9 cellular contexts compared by ENCODE assay signal in the genomic region with DNA sequence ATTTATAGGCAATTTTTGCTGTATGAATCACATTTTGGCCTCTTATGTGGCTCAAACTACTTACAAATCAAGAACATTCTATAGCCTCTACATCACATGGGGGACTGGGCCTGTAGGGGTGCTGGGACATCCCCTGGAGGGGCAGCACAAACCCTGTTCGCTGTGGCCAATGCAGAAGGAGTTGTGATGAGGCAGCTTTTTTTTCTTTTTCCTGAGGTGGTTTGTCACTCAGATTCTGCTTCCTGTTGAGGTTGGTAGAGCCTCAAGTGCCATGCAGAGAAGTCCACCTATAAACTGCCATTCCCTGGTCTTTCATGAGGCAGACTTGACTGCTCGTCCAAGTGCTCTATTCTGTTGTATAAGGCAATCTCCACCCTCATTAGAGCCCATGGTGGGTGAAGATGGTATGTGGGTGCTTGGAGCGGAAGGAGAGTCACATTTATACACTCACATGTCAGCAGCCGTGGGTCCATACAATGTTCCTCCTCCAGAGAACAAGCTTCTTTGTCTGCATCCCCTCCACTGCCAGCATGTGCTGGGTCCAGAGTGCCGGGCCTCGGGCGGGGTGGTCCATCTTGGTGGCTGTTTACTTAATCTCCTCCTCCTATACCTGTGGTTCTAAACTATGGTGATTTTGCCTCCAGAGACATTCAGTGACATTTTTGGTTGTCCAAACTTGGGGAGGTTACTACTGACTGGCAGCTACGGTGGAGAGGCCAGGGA.
DNase-seq lines count a peak whose midpoint lies in the region; ATAC-seq and TF ChIP-seq lines count a peak whose summit lies in the region.
"Had no signal": no experiment of that assay in that cellular context is flagged by ENCODE, and none has a peak within 500 bp of the region (broad histone marks: within the 10 kb centered on the region; RNA-seq: fewer than 3 reads in every experiment).

No MANE protein-coding gene starts in this region.

- no CpG with 5 or more reads among the region's 8 CpGs for WGBS in neuronal stem cell (ENCODE audit: extremely low coverage in 2 of 2, insufficient read length in 2 of 2, insufficient replicate concordance in 1 of 2), 2 donors
- 85 to 96% methylated on average over 1 to 8 of the region's 8 CpGs for WGBS in endodermal cell (ENCODE audit: insufficient coverage in 1 of 2, insufficient read length in 1 of 2), 2 experiments

- H3K79me2 ChIP-seq in PC-3 (ENCODE audit: low read length): no peaks in the 10 kb centered on the region

- H3K4me2 ChIP-seq in PC-3 (ENCODE audit: low read length): no peak overlapping the region
- H3K4me2 ChIP-seq in neuronal stem cell (ENCODE audit: insufficient read depth, low read length, poor library complexity, severe bottlenecking): no peak overlapping the region
- H3K4me2 ChIP-seq: PC-9 had no signal

- no peaks in the 10 kb centered on the region for H3K4me1 ChIP-seq in PC-3 (ENCODE audit: insufficient read depth, low read length)
- H3K4me1 ChIP-seq in neuronal stem cell (ENCODE audit: control insufficient read depth in 2 of 2, insufficient read depth in 1 of 2, low read depth in 1 of 2, low read length in 2 of 2): peaks cover 0 to 3% of the 10 kb centered on the region in 2 donors
- H3K4me1 ChIP-seq in endodermal cell (ENCODE audit: control insufficient read depth, insufficient read depth, low read length): no peaks in the 10 kb centered on the region

- peak; percentile 6 for DNase-seq in EH (ENCODE audit: low read depth)
- peak; percentile 8 for DNase-seq in PC-3
- DNase-seq in activated effector memory CD4-positive, alpha-beta T cell treated with Interleukin-2 at 50 U/mL for 16 hours: peak; percentile 16
- DNase-seq in neuronal stem cell (ENCODE audit: low spot score): no peak
- DNase-seq in pons (ENCODE audit: low spot score): no peak
- no peak for DNase-seq in NCI-H1417 (lab: John Stamatoyannopoulos, UW)
- DNase-seq in endodermal cell: no peak

- no peak overlapping the region for H2BK5ac ChIP-seq in neuronal stem cell (ENCODE audit: low read length)

- no peak overlapping the region for H4K91ac ChIP-seq in neuronal stem cell (ENCODE audit: low read depth, low read length, poor library complexity)

- H3K79me1 ChIP-seq in neuronal stem cell (ENCODE audit: low read depth, low read length): no peaks in the 10 kb centered on the region

- H2AK5ac ChIP-seq in neuronal stem cell (ENCODE audit: low read depth, low read length): no peak overlapping the region

- H3K27me3 ChIP-seq in PC-3 (ENCODE audit: low read length) (no peaks in the 10 kb centered on the region), neuronal stem cell (ENCODE audit: control insufficient read depth in 3 of 3, insufficient read depth in 3 of 3, low read depth in 1 of 3, low read length in 3 of 3) (no peaks in the 10 kb centered on the region), endodermal cell (ENCODE audit: control insufficient read depth, insufficient read depth, low read length, poor library complexity, severe bottlenecking) (no peaks in the 10 kb centered on the region)

- H3K14ac ChIP-seq in neuronal stem cell (ENCODE audit: low read length): no peak overlapping the region

- CTCF ChIA-PET in PC-3 (lab: Charles Lee): no interaction called here

- no peak overlapping the region for H4K8ac ChIP-seq in neuronal stem cell (ENCODE audit: low read depth, low read length)

- H3K27ac ChIP-seq in PC-3 (ENCODE audit: low read length) (no peak overlapping the region), neuronal stem cell (replicated peaks; ENCODE audit: low read length) (no peak overlapping the region), endodermal cell (ENCODE audit: low read depth, low read length) (no peak overlapping the region)
- H3K27ac ChIP-seq: PC-9 had no signal

- H3K4me3 ChIP-seq in PC-3 (ENCODE audit: low read length) (no peak overlapping the region), neuronal stem cell (ENCODE audit: low read length in 2 of 2) (no peak overlapping the region), endodermal cell (ENCODE audit: low read length) (no peak overlapping the region)
- H3K4me3 ChIP-seq: PC-9 had no signal

- H2BK15ac ChIP-seq in neuronal stem cell (ENCODE audit: low read length): no peak overlapping the region

- POLR2A ChIA-PET in PC-3 (lab: Charles Lee; ENCODE audit: unreplicated experiment): no interaction called here

- H3K9me3 ChIP-seq in PC-3 (ENCODE audit: low read length) (no peaks in the 10 kb centered on the region), neuronal stem cell (replicated peaks in 1 of 2; ENCODE audit: control insufficient read depth in 2 of 2, insufficient read depth in 1 of 2, low read depth in 1 of 2, low read length in 2 of 2) (no peaks in the 10 kb centered on the region), endodermal cell (ENCODE audit: control insufficient read depth, low read length) (no peaks in the 10 kb centered on the region)

- peaks cover 3% of the 10 kb centered on the region for H3K27me3 Mint-ChIP-seq in endodermal cell (ENCODE audit: insufficient read depth)
- H3K27me3 Mint-ChIP-seq: progenitor cell of endocrine pancreas had no signal

- BruUV-seq in PC-3 (replicated peaks; lab: Mats Ljungman, UMichigan): no TSS peak

- H3K36me3 Mint-ChIP-seq in endodermal cell (ENCODE audit: low read depth): peaks cover 11% of the 10 kb centered on the region

- intact Hi-C loops in PC-3 (cut with micrococcal nuclease): no loop called here

- no peak overlapping the region for H2AFZ ChIP-seq in PC-3 (ENCODE audit: low read length)
- H2AFZ ChIP-seq in neuronal stem cell (ENCODE audit: low read length): no peak overlapping the region
- H2AFZ ChIP-seq: PC-9 had no signal

- TF ChIP-seq CTCF in PC-3 (conservative IDR thresholded peaks at IDR 0.05; ENCODE audit: low read depth, low read length) (no peak), endodermal cell (conservative IDR thresholded peaks at IDR 0.05) (no peak)

- H3F3A ChIP-seq in PC-3 (ENCODE audit: low read length, unreplicated experiment): no peaks in the 10 kb centered on the region

- H2BK120ac ChIP-seq in neuronal stem cell (ENCODE audit: low read depth, low read length): no peak overlapping the region

- no peak overlapping the region for H3K23ac ChIP-seq in neuronal stem cell (ENCODE audit: low read depth, low read length, poor library complexity)

- H3K4ac ChIP-seq in neuronal stem cell (ENCODE audit: low read length): no peak overlapping the region

- H3K36me3 ChIP-seq in PC-3 (ENCODE audit: low read depth, low read length) (no peaks in the 10 kb centered on the region), neuronal stem cell (replicated peaks in 1 of 2; ENCODE audit: control insufficient read depth in 2 of 2, insufficient read depth in 2 of 2, low read length in 2 of 2) (peaks cover 0 to 2% of the 10 kb centered on the region in 2 donors), endodermal cell (ENCODE audit: control insufficient read depth, insufficient read depth, low read length) (no peaks in the 10 kb centered on the region)

- H3K9ac ChIP-seq in PC-3 (ENCODE audit: low read length) (no peak overlapping the region), neuronal stem cell (ENCODE audit: low read depth, low read length, poor library complexity) (no peak overlapping the region), endodermal cell (ENCODE audit: extremely low read depth, low read length, poor library complexity, severe bottlenecking) (no peak overlapping the region)

- H3K9me3 Mint-ChIP-seq in endodermal cell: peaks cover 3% of the 10 kb centered on the region

- H3K4me3 Mint-ChIP-seq in endodermal cell: no peak overlapping the region

- peak overlapping the region; percentile 5 for H2BK12ac ChIP-seq in neuronal stem cell (ENCODE audit: low read length)

- no peak overlapping the region for H3K18ac ChIP-seq in neuronal stem cell (ENCODE audit: low read length)

- no peaks in the 10 kb centered on the region for H4K20me1 ChIP-seq in PC-3 (ENCODE audit: low read length)

- peaks cover 7% of the 10 kb centered on the region for H3K4me1 Mint-ChIP-seq in endodermal cell

- no peaks in the 10 kb centered on the region for H3K9me2 ChIP-seq in PC-3 (replicated peaks; ENCODE audit: low read length)

- no peak overlapping the region for H3K27ac Mint-ChIP-seq in endodermal cell
- H3K27ac Mint-ChIP-seq: progenitor cell of endocrine pancreas had no signal

- no peak for ATAC-seq in PC-3

Comparison
In these comparisons a context has a peak if more than half of its experiments do, and no peak if none do; other contexts are left out.
1. DNase-seq: peak in EH (single experiment), PC-3 (single experiment) and activated effector memory CD4-positive, alpha-beta T cell treated with Interleukin-2 at 50 U/mL for 16 hours (single experiment); none in neuronal stem cell (single experiment), pons (single experiment), NCI-H1417 (0 of 3) and endodermal cell (single experiment).